Comparison of ENCODE assay signal across 10 cellular contexts in the genomic region with DNA sequence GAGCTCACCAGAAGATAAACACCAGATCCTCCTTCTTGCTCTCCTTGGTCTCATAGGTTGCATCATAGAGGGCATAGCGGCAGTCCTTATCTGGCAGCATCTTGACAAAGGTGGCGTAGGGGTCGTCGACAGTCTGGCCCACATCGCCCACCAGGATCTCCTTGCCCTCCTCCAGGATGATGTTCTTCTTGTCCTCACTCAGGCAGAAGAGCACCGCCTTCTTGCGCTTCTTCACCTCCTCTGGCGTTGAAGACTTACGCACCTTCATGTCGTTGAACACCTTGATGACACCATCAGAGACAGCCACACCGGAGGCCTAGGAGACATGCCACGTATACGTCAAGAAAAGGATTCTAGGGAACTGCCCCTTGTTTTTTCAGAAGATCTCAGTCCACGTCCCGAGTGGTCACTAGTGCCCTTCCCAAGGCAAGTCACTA. TPM values are rescaled to one million over a fixed set of nuclear protein-coding genes. Genes with fewer than 3 reads are reported as not detected.
A peak's percentile ranks its signal among the peaks of the same experiment; 100 is the strongest.
DNase-seq lines count a peak whose midpoint lies in the region; ATAC-seq lines count a peak whose summit lies in the region.
"Had no signal": no experiment of that assay in that cellular context is flagged by ENCODE, and none has a peak within 500 bp of the region (broad histone marks: within the 10 kb centered on the region; RNA-seq: fewer than 3 reads in every experiment).

No MANE protein-coding gene starts in this region.

- H3K36me3 Mint-ChIP-seq in activated T-helper 17 cell treated with anti-CD3 and anti-CD28 coated beads, Interleukin-2, amount 50 U/mL, for 72 hours (ENCODE audit: low read depth): peaks cover 73% of the 10 kb centered on the region
- H3K36me3 Mint-ChIP-seq in immature natural killer cell: peaks cover 24 to 41% (median 25%) of the 10 kb centered on the region in 3 donors

- peak; percentile 48 for DNase-seq in activated CD8-positive, alpha-beta memory T cell treated with anti-CD3 and anti-CD28 coated beads, Interleukin-2, amount 50 U/mL, for 48 hours
- no peak for DNase-seq in activated CD8-positive, alpha-beta memory T cell treated with anti-CD3 and anti-CD28 coated beads for 24 hours
- DNase-seq in immature natural killer cell (no peak), DMS53 (lab: John Stamatoyannopoulos, UW) (no peak)
- no peak for DNase-seq in stimulated activated naive CD8-positive, alpha-beta T cell treated with anti-CD3 and anti-CD28 coated beads, Interleukin-15, amount 100 ng/mL, for 72 hours
- DNase-seq in effector CD8-positive, alpha-beta T cell (lab: John Stamatoyannopoulos, UW): no peak
- DNase-seq: SW 1271 had no signal

- H3K27ac Mint-ChIP-seq in activated T-helper 17 cell treated with anti-CD3 and anti-CD28 coated beads, Interleukin-2, amount 50 U/mL, for 72 hours: peak overlapping the region; percentile 97
- peak overlapping the region; percentile 86 to 95 (median 92) for H3K27ac Mint-ChIP-seq in immature natural killer cell
- H3K27ac Mint-ChIP-seq in stimulated activated naive CD8-positive, alpha-beta T cell treated with anti-CD3 and anti-CD28 coated beads, Interleukin-15, amount 100 ng/mL, for 72 hours: peak overlapping the region; percentile 69 to 98

- no peak for ATAC-seq in activated T-helper 17 cell treated with anti-CD3 and anti-CD28 coated beads, Interleukin-2, amount 50 U/mL, for 72 hours (replicated peaks)
- ATAC-seq in stimulated activated naive CD8-positive, alpha-beta T cell treated with anti-CD3 and anti-CD28 coated beads, Interleukin-15, amount 100 ng/mL, for 72 hours: no peak
- ATAC-seq in HG03280 (IDR thresholded peaks at IDR 0.05; ENCODE audit: unreplicated experiment): no peak

- no peaks in the 10 kb centered on the region for H3K9me3 Mint-ChIP-seq in activated T-helper 17 cell treated with anti-CD3 and anti-CD28 coated beads, Interleukin-2, amount 50 U/mL, for 72 hours
- no peaks in the 10 kb centered on the region for H3K9me3 Mint-ChIP-seq in immature natural killer cell
- peaks cover 0 to 9% of the 10 kb centered on the region in 2 donors for H3K9me3 Mint-ChIP-seq in stimulated activated naive CD8-positive, alpha-beta T cell treated with anti-CD3 and anti-CD28 coated beads, Interleukin-15, amount 100 ng/mL, for 72 hours

- peak overlapping the region; percentile 89 for H3K4me3 Mint-ChIP-seq in activated T-helper 17 cell treated with anti-CD3 and anti-CD28 coated beads, Interleukin-2, amount 50 U/mL, for 72 hours
- peak overlapping the region; percentile 89 to 96 (median 92) for H3K4me3 Mint-ChIP-seq in immature natural killer cell
- H3K4me3 Mint-ChIP-seq in stimulated activated naive CD8-positive, alpha-beta T cell treated with anti-CD3 and anti-CD28 coated beads, Interleukin-15, amount 100 ng/mL, for 72 hours: peak overlapping the region; percentile 96 to 97

- H3K27me3 Mint-ChIP-seq in activated T-helper 17 cell treated with anti-CD3 and anti-CD28 coated beads, Interleukin-2, amount 50 U/mL, for 72 hours: no peaks in the 10 kb centered on the region
- H3K27me3 Mint-ChIP-seq in immature natural killer cell (ENCODE audit: low read depth in 3 of 3): peaks cover 10 to 28% (median 22%) of the 10 kb centered on the region in 3 donors
- H3K27me3 Mint-ChIP-seq in stimulated activated naive CD8-positive, alpha-beta T cell treated with anti-CD3 and anti-CD28 coated beads, Interleukin-15, amount 100 ng/mL, for 72 hours: no peaks in the 10 kb centered on the region

- peaks cover 19% of the 10 kb centered on the region for H3K4me1 Mint-ChIP-seq in activated T-helper 17 cell treated with anti-CD3 and anti-CD28 coated beads, Interleukin-2, amount 50 U/mL, for 72 hours
- peaks cover 58 to 69% of the 10 kb centered on the region in 2 donors for H3K4me1 Mint-ChIP-seq in immature natural killer cell
- H3K4me1 Mint-ChIP-seq in stimulated activated naive CD8-positive, alpha-beta T cell treated with anti-CD3 and anti-CD28 coated beads, Interleukin-15, amount 100 ng/mL, for 72 hours: peaks cover 58% of the 10 kb centered on the region

RNA-seq across cellular contexts. Expression of a gene that starts 2.0 kb away (rescaled TPM):
- 1,000 to 10,000 TPM in 1 of 2 donors, 100 to 1,000 TPM in 1; 682 to 1,566 TPM for total RNA-seq in activated T-helper 17 cell treated with anti-CD3 and anti-CD28 coated beads, Interleukin-2, amount 50 U/mL, for 72 hours
- 1,000 to 10,000 TPM; 2,883 to 4,279 (median 3,963) TPM for polyA plus RNA-seq in immature natural killer cell

RNA-seq across cellular contexts. Expression of a gene that starts 4.3 kb away (rescaled TPM):
- 10 to 100 TPM; 65.2 to 77.2 TPM for total RNA-seq in activated T-helper 17 cell treated with anti-CD3 and anti-CD28 coated beads, Interleukin-2, amount 50 U/mL, for 72 hours
- 10 to 100 TPM; 22.7 to 47.0 (median 32.2) TPM for polyA plus RNA-seq in immature natural killer cell

RNA-seq across cellular contexts. Expression of a gene that starts 16.7 kb away (rescaled TPM):
- total RNA-seq in activated T-helper 17 cell treated with anti-CD3 and anti-CD28 coated beads, Interleukin-2, amount 50 U/mL, for 72 hours: 10 to 100 TPM; 11.5 to 76.3 TPM
- 1 to 10 TPM; 1.6 to 6.3 (median 3.6) TPM for polyA plus RNA-seq in immature natural killer cell

RNA-seq across cellular contexts. Expression of a gene that starts 22.2 kb away (rescaled TPM):
- 1 to 10 TPM; 1.6 to 6.6 TPM for total RNA-seq in activated T-helper 17 cell treated with anti-CD3 and anti-CD28 coated beads, Interleukin-2, amount 50 U/mL, for 72 hours
- 1 to 10 TPM in 2 of 3 donors, under 1 TPM in 1; 0.30 to 1.7 (median 1.6) TPM for polyA plus RNA-seq in immature natural killer cell

RNA-seq across cellular contexts. Expression of a gene that starts 23.7 kb away (rescaled TPM):
- 10 to 100 TPM in 1 of 2 donors, 1 to 10 TPM in 1; 5.4 to 23.6 TPM for total RNA-seq in activated T-helper 17 cell treated with anti-CD3 and anti-CD28 coated beads, Interleukin-2, amount 50 U/mL, for 72 hours
- polyA plus RNA-seq in immature natural killer cell: 1,000 to 10,000 TPM; 2,066 to 3,052 (median 2,928) TPM
- total RNA-seq: temporal lobe had no signal
